8 cellular contexts compared by ENCODE assay signal in genomic region chr10:48307584-48307983, GRCh38. TPM values are rescaled to one million over a fixed set of nuclear protein-coding genes. Genes with fewer than 3 reads are reported as not detected.
A peak's percentile ranks its signal among the peaks of the same experiment; 100 is the strongest.
DNase-seq lines count a peak whose midpoint lies in the region; ATAC-seq, FAIRE-seq and TF ChIP-seq lines count a peak whose summit lies in the region.

No MANE protein-coding gene starts in this region.

- H3K27ac ChIP-seq in right atrium auricular region (peak overlapping the region; percentile 97 to 98), K562 (ENCODE audit: extremely low read depth, low read depth, low read length) (peak overlapping the region; percentile 90), mesendoderm (ENCODE audit: low read depth, low read length) (no peak overlapping the region)

- TF ChIP-seq POLR2A in K562 (conservative IDR thresholded peaks at IDR 0.05): no peak

- intact Hi-C loops in Right ventricle myocardium superior (cut with DNase I) (no loop called here), K562 (cut with micrococcal nuclease) (loop anchor here (2.0 to 5.0 kb wide), 3 partner anchors 50 to 199 kb away; no protein-coding TSS in a partner anchor)

- H3K4me3 ChIP-seq in right atrium auricular region (peak overlapping the region; percentile 89 to 93), K562 (peak overlapping the region; percentile 81), mesendoderm (ENCODE audit: low read length) (peak overlapping the region; percentile 86)

- H3K79me2 ChIP-seq in K562 (ENCODE audit: control insufficient read depth, insufficient read depth, low read length) (peaks cover 58% of the 10 kb centered on the region), mesendoderm (ENCODE audit: control insufficient read depth, insufficient read depth, low read length) (peaks cover 17% of the 10 kb centered on the region)

- H3K4me1 ChIP-seq in right atrium auricular region (peaks cover 0 to 33% of the 10 kb centered on the region in 2 donors), K562 (replicated peaks in 1 of 2; ENCODE audit: control insufficient read depth in 2 of 2, insufficient read depth in 2 of 2, low read length in 2 of 2) (peaks cover 9 to 19% of the 10 kb centered on the region in 2 experiments), mesendoderm (ENCODE audit: control insufficient read depth, low read depth, low read length) (peaks cover 3% of the 10 kb centered on the region)

- H3K18ac ChIP-seq in mesendoderm (ENCODE audit: low read length): no peak overlapping the region

- H2BK15ac ChIP-seq in mesendoderm (replicated peaks; ENCODE audit: low read depth): no peak overlapping the region

- ATAC-seq in Right ventricle myocardium superior (ENCODE audit: poor library complexity) (no peak), K562 (no peak), GM21737 (IDR thresholded peaks at IDR 0.05; ENCODE audit: unreplicated experiment) (no peak), GM19324 (IDR thresholded peaks at IDR 0.05; ENCODE audit: low FRiP score, unreplicated experiment) (no peak)

- no peaks in the 10 kb centered on the region for H3K27me3 ChIP-seq in right atrium auricular region
- H3K27me3 ChIP-seq in K562 (ENCODE audit: control insufficient read depth in 2 of 2, insufficient read depth in 2 of 2, low read length in 2 of 2): no peaks in the 10 kb centered on the region; a peak in 1 of 5 replicates
- H3K27me3 ChIP-seq in mesendoderm (ENCODE audit: insufficient read depth, low read length, poor library complexity): no peaks in the 10 kb centered on the region

- 2% methylated on average over 5 of the region's 5 CpGs for WGBS in K562 (ENCODE audit: insufficient coverage, low coverage, missing lambda C conversion rate)
- WGBS in mesendoderm (ENCODE audit: extremely low coverage, insufficient coverage, low lambda C conversion rate): no CpG with 5 or more reads among the region's 5 CpGs

- peak overlapping the region; percentile 93 for H3K56ac ChIP-seq in mesendoderm (ENCODE audit: low read length)

- no peak overlapping the region for H4K5ac ChIP-seq in mesendoderm (ENCODE audit: low read length)

- no peak overlapping the region for H4K8ac ChIP-seq in mesendoderm (ENCODE audit: low read depth, low read length)

- H4K20me1 ChIP-seq in K562 (replicated peaks; ENCODE audit: control insufficient read depth, insufficient read depth, low read length): peaks cover 19% of the 10 kb centered on the region; the same call in 1 of the 2 replicates

- H2BK120ac ChIP-seq in mesendoderm (ENCODE audit: low read depth, low read length): no peak overlapping the region

- POLR2A ChIA-PET in K562 (lab: Yijun Ruan, JAX): interaction anchor here (1.8 to 2.8 kb wide), 2 partner anchors 8 to 9 kb away, joined by 7 to 15 read pairs; no protein-coding TSS in a partner anchor

- no peak for TF ChIP-seq RAD21 in K562 (CRISPR knock-in tag; conservative IDR thresholded peaks at IDR 0.05 in 1 of 2, IDR thresholded peaks at IDR 0.05 in 1 of 2)

- H3K9me1 ChIP-seq in K562 (ENCODE audit: control insufficient read depth, insufficient read depth, low read length): no peaks in the 10 kb centered on the region

- H3K9me3 ChIP-seq in right atrium auricular region (no peaks in the 10 kb centered on the region), K562 (replicated peaks; ENCODE audit: control insufficient read depth, insufficient read depth, low read depth, low read length) (peaks cover 4% of the 10 kb centered on the region; the same call in 1 of the 2 replicates)

- TF ChIP-seq EP300 in K562 (IDR thresholded peaks at IDR 0.05; ENCODE audit: low read length): no peak

- H3K4ac ChIP-seq in mesendoderm (ENCODE audit: low read depth, low read length): no peak overlapping the region

- 0 out of 2 replicates have a peak overlapping the region, but pooled peaks have one; percentile 67 for H2AFZ ChIP-seq in K562 (ENCODE audit: low read depth, low read length)

- H3K79me1 ChIP-seq in mesendoderm (ENCODE audit: low read length): no peaks in the 10 kb centered on the region

- no peak overlapping the region for H2AK5ac ChIP-seq in mesendoderm (ENCODE audit: low read length)

- in situ Hi-C loops in K562 (cut with MboI): no loop called here

- TF ChIP-seq CTCF in right atrium auricular region (IDR thresholded peaks at IDR 0.05) (no peak), K562 (IDR thresholded peaks at IDR 0.05 in 2 of 3, conservative IDR thresholded peaks at IDR 0.05 in 1 of 3; ENCODE audit: insufficient read depth in 2 of 3, low read depth in 1 of 3, low read length in 3 of 3) (no peak)

- H3K4me2 ChIP-seq in K562 (ENCODE audit: insufficient read depth, low read length): peak overlapping the region; percentile 88
- H3K4me2 ChIP-seq in mesendoderm (ENCODE audit: low read length): peak overlapping the region; percentile 22

- no peak overlapping the region for H2BK5ac ChIP-seq in mesendoderm (ENCODE audit: low read length)

- peak overlapping the region; percentile 77 to 95 for H3K9ac ChIP-seq in K562 (ENCODE audit: insufficient read depth in 1 of 2, low read depth in 2 of 2, low read length in 2 of 2)
- peak overlapping the region; percentile 89 for H3K9ac ChIP-seq in mesendoderm (ENCODE audit: low read length)

- BruUV-seq in K562 (replicated peaks; lab: Mats Ljungman, UMichigan): no TSS peak

- FAIRE-seq in K562 (lab: Jason Lieb, UNC): no peak

- DNase-seq in right atrium auricular region (ENCODE audit: low spot score) (no peak), Right ventricle myocardium superior (no peak), K562 (ENCODE audit: extremely low read depth in 1 of 4, low spot score in 3 of 4) (no peak), mesendoderm (no peak), NCI-H2196 treated with DMSO at 0.1 percent for 48 hours (lab: John Stamatoyannopoulos, UW; ENCODE audit: unreplicated experiment) (no peak), foreskin melanocyte (no peak)

- H3K23ac ChIP-seq in mesendoderm (ENCODE audit: low read length): no peak overlapping the region

- CTCF ChIA-PET in K562 (lab: Yijun Ruan, JAX; ENCODE audit: low intra/inter-chr PET ratio): no interaction called here

- H3K36me3 ChIP-seq in right atrium auricular region (no peaks in the 10 kb centered on the region), K562 (ENCODE audit: control insufficient read depth, insufficient read depth, low read length) (peaks cover 19% of the 10 kb centered on the region; the same call in 2 of the 3 replicates), mesendoderm (ENCODE audit: control insufficient read depth, insufficient read depth, low read length) (no peaks in the 10 kb centered on the region)

TF ChIP-seq in K562, 482 proteins besides CTCF, POLR2A, EP300 and RAD21:
- TF ChIP-seq WHSC1 (IDR thresholded peaks at IDR 0.05; ENCODE audit: low read length) (no peak), SP1 (CRISPR knock-in tag; IDR thresholded peaks at IDR 0.05) (peak; percentile 54; the same call in 1 of the 2 replicates), ZNF24 (IDR thresholded peaks at IDR 0.05) (peak; percentile 94), SOX6 (IDR thresholded peaks at IDR 0.05) (0 out of 2 replicates have a peak, but pooled peaks have one; percentile 10)

RNA-seq across cellular contexts. Expression of gene MAPK8, which starts 1.1 kb away (rescaled TPM):
- total RNA-seq in right atrium auricular region: 10 to 100 TPM; 22.3 to 26.5 TPM
- total RNA-seq in Right ventricle myocardium superior: 30.6 TPM
- total RNA-seq in K562 (2011; cell fraction: chromatin; rRNA removed; ENCODE audit: low replicate concordance): 97.6 and 205 TPM in 2 replicates
- 32.9 and 40.0 TPM in 2 replicates for total RNA-seq in K562 (2011; cell fraction: nucleolus; rRNA removed)
- 81.8 and 108 TPM in 2 replicates for total RNA-seq in K562 (2011; cell fraction: nucleoplasm; rRNA removed)
- total RNA-seq in K562 (2014; rRNA removed): 40.1 and 44.7 TPM in 2 replicates
- 72.9 and 92.4 TPM in 2 replicates for total RNA-seq in K562 (2014; rRNA removed; fragmentation: Illumina TruSeq; extraction: Trizol)
- 60.2 and 63.8 TPM in 2 replicates for total RNA-seq in K562 (2015; rRNA removed; fragmentation: Illumina TruSeq; extraction: Trizol)
- 68.3 and 72.4 TPM in 2 replicates for total RNA-seq in K562 (2021)
- 110 and 159 TPM in 2 replicates for polyA plus RNA-seq in K562 (2011; rRNA removed)
- polyA plus RNA-seq in K562 (2011; cell fraction: cytosol; rRNA removed): 32.6 and 54.1 TPM in 2 replicates
- 60.4 and 79.1 TPM in 2 replicates for polyA plus RNA-seq in K562 (2011; cell fraction: nucleus; rRNA removed)
- polyA plus RNA-seq in K562 (2012): 43.5 and 52.0 TPM in 2 replicates
- polyA plus RNA-seq in K562 (2014; fragmentation: Illumina TruSeq; extraction: Trizol): 91.0 and 93.4 TPM in 2 replicates
- polyA plus RNA-seq in K562 (2014; fragmentation: Nextera tagmentation; extraction: Ambion mirVana): 1 to 10 TPM; 6.4 to 6.8 TPM
- 65.5 and 71.0 TPM in 2 replicates for polyA plus RNA-seq in K562 (2014; rRNA removed)
- 127 and 194 TPM in 2 replicates for polyA minus RNA-seq in K562 (2011; rRNA and poly(A)+ RNA removed)
- 45.0 and 46.1 TPM in 2 replicates for polyA minus RNA-seq in K562 (2011; cell fraction: cytosol; rRNA and poly(A)+ RNA removed)
- 58.6 and 104 TPM in 2 replicates for polyA minus RNA-seq in K562 (2011; cell fraction: nucleus; rRNA and poly(A)+ RNA removed)
- polyA plus RNA-seq in mesendoderm (2013, experiment 1 of 2): 44.7 TPM
- polyA plus RNA-seq in mesendoderm (2013, experiment 2 of 2): 48.3 TPM

RNA-seq across cellular contexts. Expression of gene FRMPD2, which starts 33.1 kb away (rescaled TPM):
- total RNA-seq in right atrium auricular region (1 to 10 TPM; 1.2 to 7.5 TPM), Right ventricle myocardium superior (0.11 TPM), K562 (2014; rRNA removed) (0.24 and 0.27 TPM in 2 replicates), K562 (2014; rRNA removed; fragmentation: Illumina TruSeq; extraction: Trizol) (0.51 and 0.73 TPM in 2 replicates), K562 (2015; rRNA removed; fragmentation: Illumina TruSeq; extraction: Trizol) (0.23 and 0.33 TPM in 2 replicates), K562 (2021) (0.38 and 0.44 TPM in 2 replicates)
- total RNA-seq in K562 (2011; cell fraction: chromatin; rRNA removed; ENCODE audit: low replicate concordance): 5.3 and 8.2 TPM in 2 replicates
- total RNA-seq in K562 (2011; cell fraction: nucleolus; rRNA removed): 2.5 and 2.8 TPM in 2 replicates
- 1.8 and 5.3 TPM in 2 replicates for total RNA-seq in K562 (2011; cell fraction: nucleoplasm; rRNA removed)
- polyA plus RNA-seq in K562 (2011; rRNA removed) (0.95 and 1.8 TPM in 2 replicates), K562 (2014; fragmentation: Illumina TruSeq; extraction: Trizol) (0.48 and 0.54 TPM in 2 replicates), K562 (2014; fragmentation: Nextera tagmentation; extraction: Ambion mirVana) (under 1 TPM; 0.14 to 0.15 TPM), K562 (2014; rRNA removed) (0.12 and 0.19 TPM in 2 replicates)
- 0.16 and 0.50 TPM in 2 replicates for polyA plus RNA-seq in K562 (2011; cell fraction: cytosol; rRNA removed)
- polyA plus RNA-seq in K562 (2011; cell fraction: nucleus; rRNA removed): 3.3 and 3.8 TPM in 2 replicates
- polyA plus RNA-seq in K562 (2012): 0.55 and 1.3 TPM in 2 replicates
- 0.21 and 0.72 TPM in 2 replicates for polyA minus RNA-seq in K562 (2011; rRNA and poly(A)+ RNA removed)
- polyA minus RNA-seq in K562 (2011; cell fraction: cytosol; rRNA and poly(A)+ RNA removed): not detected in 2 replicates
- polyA minus RNA-seq in K562 (2011; cell fraction: nucleus; rRNA and poly(A)+ RNA removed): 1.3 and 1.7 TPM in 2 replicates
- 0.03 TPM for polyA plus RNA-seq in mesendoderm (2013, experiment 1 of 2)
- 0.03 TPM for polyA plus RNA-seq in mesendoderm (2013, experiment 2 of 2)
